Comparison of ENCODE assay signal across 1 cellular context in genomic region chr5:33841829-33842228, GRCh38.
TF ChIP-seq lines count a peak whose summit lies in the region.

No MANE protein-coding gene starts in this region.

TF ChIP-seq in IMR-90, 13 proteins besides CTCF, POLR2A, EP300 and RAD21:
- no peak for TF ChIP-seq MXI1 (IDR thresholded peaks at IDR 0.05; ENCODE audit: borderline replicate concordance, low read depth, low read length)
- TF ChIP-seq NFE2L2 (IDR thresholded peaks at IDR 0.05; ENCODE audit: low read depth, low read length): no peak
- TF ChIP-seq SMC3 (IDR thresholded peaks at IDR 0.05; ENCODE audit: low read depth, low read length): no peak
- TF ChIP-seq USF2 (IDR thresholded peaks at IDR 0.05; ENCODE audit: low read depth, low read length): no peak
- TF ChIP-seq BHLHE40 (IDR thresholded peaks at IDR 0.05; ENCODE audit: low read depth, low read length): no peak
- TF ChIP-seq RFX5 (IDR thresholded peaks at IDR 0.05; ENCODE audit: low read depth, low read length): no peak
- no peak for TF ChIP-seq MAZ (IDR thresholded peaks at IDR 0.05; ENCODE audit: borderline replicate concordance, low read depth, low read length)
- TF ChIP-seq FOS (IDR thresholded peaks at IDR 0.05; ENCODE audit: low read depth, low read length): no peak
- no peak for TF ChIP-seq CHD1 (IDR thresholded peaks at IDR 0.05; ENCODE audit: low read depth, low read length)
- TF ChIP-seq CEBPB (IDR thresholded peaks at IDR 0.05; ENCODE audit: low read depth, low read length): no peak
- TF ChIP-seq RCOR1 (IDR thresholded peaks at IDR 0.05; ENCODE audit: insufficient replicate concordance, low read length): no peak
